Comparison of ENCODE assay signal across 26 cellular contexts in the genomic region with DNA sequence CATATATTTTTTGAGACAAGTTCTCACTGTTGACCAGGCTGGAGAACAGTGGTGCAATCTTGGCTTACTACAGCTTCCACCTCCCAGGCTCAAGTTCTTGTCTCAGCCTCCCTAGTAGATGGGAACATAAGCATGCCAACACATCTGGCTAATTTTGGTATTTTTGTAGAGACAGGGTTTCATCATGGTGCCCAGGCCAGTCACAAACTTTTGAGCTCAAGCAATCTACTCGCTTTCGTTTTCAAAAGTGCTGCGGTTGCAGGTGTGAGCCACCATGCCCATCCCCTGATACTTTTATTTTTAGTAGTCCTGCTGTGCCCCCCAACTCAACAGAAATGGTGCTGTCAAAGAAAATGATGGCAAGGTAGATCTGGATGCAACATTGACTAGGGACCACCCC.
"Had no signal": no experiment of that assay in that cellular context is flagged by ENCODE, and none has a peak within 500 bp of the region (broad histone marks: within the 10 kb centered on the region; RNA-seq: fewer than 3 reads in every experiment).

No MANE protein-coding gene starts in this region.

- H3K27me3 Mint-ChIP-seq: dendritic cell treated with granulocyte-macrophage colony-stimulating factor and Interleukin-4, amounts not matched to agents 40 ng/mL and 50 ng/mL, for 4 days; effector memory CD8-positive, alpha-beta T cell had no signal

- H3K27me3 ChIP-seq: dorsolateral prefrontal cortex, esophagus muscularis mucosa, esophagus squamous epithelium, foreskin keratinocyte, gastrocnemius medialis, gastroesophageal sphincter, heart left ventricle, heart right ventricle, hepatocyte had no signal

- H3K27ac Mint-ChIP-seq: dendritic cell treated with granulocyte-macrophage colony-stimulating factor and Interleukin-4, amounts not matched to agents 40 ng/mL and 50 ng/mL, for 4 days; effector memory CD8-positive, alpha-beta T cell; endodermal cell had no signal

- H3K4me2 ChIP-seq: hepatocyte had no signal

- H3K9me3 ChIP-seq: esophagus muscularis mucosa, esophagus squamous epithelium, gastrocnemius medialis, gastroesophageal sphincter, heart left ventricle, heart right ventricle had no signal

- H3K27ac ChIP-seq: coronary artery, dorsolateral prefrontal cortex, epithelial cell of prostate, esophagus muscularis mucosa, esophagus squamous epithelium, foreskin keratinocyte, gastrocnemius medialis, gastroesophageal sphincter, heart left ventricle, heart right ventricle, hepatocyte had no signal

- H3K4me1 ChIP-seq: esophagus muscularis mucosa, esophagus squamous epithelium, foreskin keratinocyte, gastrocnemius medialis, gastroesophageal sphincter, heart left ventricle, heart right ventricle had no signal

- H2AFZ ChIP-seq: hepatocyte had no signal

- H3K9me3 Mint-ChIP-seq: dendritic cell treated with granulocyte-macrophage colony-stimulating factor and Interleukin-4, amounts not matched to agents 40 ng/mL and 50 ng/mL, for 4 days; effector memory CD8-positive, alpha-beta T cell; endodermal cell had no signal

- H3K4me3 ChIP-seq: coronary artery, dorsolateral prefrontal cortex, esophagus muscularis mucosa, esophagus squamous epithelium, gastrocnemius medialis, gastroesophageal sphincter, heart left ventricle, heart right ventricle, hepatocyte had no signal

- H3K4me1 Mint-ChIP-seq: endodermal cell had no signal

- H3K4me3 Mint-ChIP-seq: dendritic cell treated with granulocyte-macrophage colony-stimulating factor and Interleukin-4, amounts not matched to agents 40 ng/mL and 50 ng/mL, for 4 days; effector memory CD8-positive, alpha-beta T cell; endodermal cell had no signal

- ATAC-seq: effector memory CD8-positive, alpha-beta T cell; esophagus mucosa; foreskin keratinocyte; gastrocnemius medialis; gastroesophageal sphincter; heart left ventricle; heart right ventricle had no signal

- DNase-seq: cortex of kidney; dermis blood vessel endothelial cell; dorsolateral prefrontal cortex; effector CD4-positive, alpha-beta T cell; effector CD8-positive, alpha-beta T cell; effector memory CD4-positive, alpha-beta T cell; effector memory CD8-positive, alpha-beta T cell; endodermal cell; erythroblast; esophagus squamous epithelium; foreskin fibroblast; foreskin keratinocyte; foreskin melanocyte; gastrocnemius medialis; glutamatergic neuron; head of caudate nucleus; heart left ventricle; heart right ventricle; hippocampal formation had no signal

- H3K79me2 ChIP-seq: hepatocyte had no signal

- H3K36me3 ChIP-seq: esophagus muscularis mucosa, esophagus squamous epithelium, gastrocnemius medialis, gastroesophageal sphincter, heart left ventricle, heart right ventricle had no signal
